ENCODE assay signal across 20 cellular contexts in the genomic region with DNA sequence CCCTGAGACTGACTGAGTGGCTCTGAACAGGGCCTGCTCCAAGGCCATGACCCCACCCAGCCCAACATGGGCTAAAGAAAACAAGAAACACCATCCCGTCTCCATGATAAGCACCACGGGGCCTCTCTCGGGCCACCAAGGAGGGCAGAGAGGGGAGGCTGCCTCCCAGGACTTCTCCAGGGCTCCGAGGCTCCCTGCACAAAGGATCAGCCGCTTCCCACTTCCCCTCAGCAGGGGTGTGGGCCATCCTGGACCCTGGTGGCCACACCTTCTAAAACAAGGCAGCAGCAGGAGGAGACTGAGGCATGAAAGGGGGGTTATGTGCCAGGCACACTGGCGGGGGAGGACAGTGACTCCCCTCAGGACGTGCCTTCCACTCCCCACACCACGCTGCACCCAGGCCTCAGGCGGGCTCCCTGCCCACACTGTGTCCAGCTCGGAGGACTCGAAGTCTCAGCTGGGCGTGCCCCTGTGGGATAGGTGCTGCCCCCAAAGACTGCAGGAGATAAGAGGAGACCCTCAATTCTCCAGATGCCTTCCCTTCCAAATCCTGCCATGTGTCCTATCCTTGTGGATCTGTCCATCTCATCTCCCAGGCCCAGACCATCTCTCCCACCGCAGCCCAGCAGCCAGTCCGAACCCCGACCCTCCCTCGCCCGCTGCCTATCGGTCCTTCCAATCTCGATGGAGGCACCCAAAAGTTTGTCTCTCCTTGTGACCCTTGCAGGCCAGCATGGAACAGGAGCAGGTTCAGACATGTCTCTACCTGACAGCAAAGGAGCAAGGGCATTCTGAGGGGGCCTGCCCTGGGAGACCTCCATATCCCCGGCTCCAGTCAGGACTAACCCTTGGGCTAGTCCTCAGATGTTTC. TPM values are rescaled to one million over a fixed set of nuclear protein-coding genes. Genes with fewer than 3 reads are reported as not detected.
A peak's percentile ranks its signal among the peaks of the same experiment; 100 is the strongest.
DNase-seq lines count a peak whose midpoint lies in the region; ATAC-seq and TF ChIP-seq lines count a peak whose summit lies in the region.
"Had no signal": no experiment of that assay in that cellular context is flagged by ENCODE, and none has a peak within 500 bp of the region (broad histone marks: within the 10 kb centered on the region; RNA-seq: fewer than 3 reads in every experiment).

No MANE protein-coding gene starts in this region.

- DNase-seq in T-helper 1 cell, result no peak
- no peak for DNase-seq in trophoblast cell
- DNase-seq in activated gamma-delta T cell (lab: John Stamatoyannopoulos, UW), result no peak
- DNase-seq in HuH-7 (ENCODE audit: low spot score), result no peak
- DNase-seq: activated gamma-delta T cell treated with Interleukin-2 at 50 U/mL for 16 hours; cerebellar nuclear complex; GDM1; IMR-90; left cardiac atrium; NCI-H1105 treated with DMSO at 0.1 percent for 48 hours; retina; stimulated activated CD4-positive, alpha-beta T cell treated with anti-CD3 and anti-CD28 coated beads, Interleukin-2, amount 100 ng/mL, for 24 hours had no signal

- no peak overlapping the region for H4K91ac ChIP-seq in trophoblast cell (ENCODE audit: low read depth, low read length)

- no peak overlapping the region for H2BK12ac ChIP-seq in trophoblast cell (ENCODE audit: low read length)

- no peak overlapping the region for H3K23ac ChIP-seq in trophoblast cell (ENCODE audit: low read length)

- no peak overlapping the region for H3K4me3 ChIP-seq in KMS-11 (IDR thresholded peaks at IDR 0.05; ENCODE audit: insufficient read depth, low read depth, low read length)
- H3K4me3 ChIP-seq in trophoblast cell (ENCODE audit: low read depth, low read length), result no peak overlapping the region
- H3K4me3 ChIP-seq: heart right ventricle, SK-N-MC had no signal

- H3K36me3 ChIP-seq in KMS-11 (ENCODE audit: insufficient read depth) (no peaks in the 10 kb centered on the region), trophoblast cell (ENCODE audit: control insufficient read depth in 1 of 2, insufficient read depth in 2 of 2, low read length in 2 of 2) (no peaks in the 10 kb centered on the region)
- H3K36me3 ChIP-seq: heart right ventricle had no signal

- H2AFZ ChIP-seq in KMS-11 (ENCODE audit: low read depth) (no peak overlapping the region), trophoblast cell (ENCODE audit: insufficient read depth, low read length, poor library complexity) (no peak overlapping the region)

- no peaks in the 10 kb centered on the region for H4K20me1 ChIP-seq in KMS-11 (ENCODE audit: insufficient read depth)

- H3K4me1 ChIP-seq in KMS-11 (ENCODE audit: low read depth, poor library complexity, severe bottlenecking) (peaks cover 53% of the 10 kb centered on the region), trophoblast cell (ENCODE audit: control insufficient read depth in 1 of 2, insufficient read depth in 2 of 2, low read length in 2 of 2) (peaks cover 0 to 10% of the 10 kb centered on the region in 2 experiments)

- no peak for ATAC-seq in HG03196 (IDR thresholded peaks at IDR 0.05; ENCODE audit: unreplicated experiment)
- ATAC-seq: esophagus mucosa had no signal

- no peak overlapping the region for H2BK120ac ChIP-seq in trophoblast cell (ENCODE audit: insufficient read depth, low read length, poor library complexity)

- H3K18ac ChIP-seq in trophoblast cell (ENCODE audit: low read length), result peak overlapping the region; percentile 26

- no CpG with 5 or more reads among the region's 20 CpGs for WGBS in trophoblast cell (ENCODE audit: extremely low coverage, insufficient coverage, insufficient read length)

- H3K4me2 ChIP-seq in KMS-11 (no peak overlapping the region), trophoblast cell (ENCODE audit: low read length) (no peak overlapping the region)

- no peak overlapping the region for H3K4ac ChIP-seq in trophoblast cell (ENCODE audit: low read depth, low read length)

- peaks cover 1% of the 10 kb centered on the region for H3K9me3 ChIP-seq in trophoblast cell (ENCODE audit: insufficient read depth, low read depth, low read length)
- H3K9me3 ChIP-seq: heart right ventricle had no signal

- TF ChIP-seq CTCF in KMS-11 (conservative IDR thresholded peaks at IDR 0.05; ENCODE audit: low read depth, low read length), result no peak

- H3K9ac ChIP-seq in KMS-11, result no peak overlapping the region
- no peak overlapping the region for H3K9ac ChIP-seq in trophoblast cell (ENCODE audit: low read length)

- H4K12ac ChIP-seq in trophoblast cell (ENCODE audit: low read depth, low read length), result no peak overlapping the region

- no peaks in the 10 kb centered on the region for H3K9me3 Mint-ChIP-seq in T-helper 1 cell treated with Interleukin-12 subunit alpha and Interleukin-12 subunit beta and Interleukin-4 antibody, amounts not matched to agents 30 μg/mL and 1 μg/mL, for 36 hours

- H2AK5ac ChIP-seq in trophoblast cell (ENCODE audit: low read length), result no peak overlapping the region

- no peak overlapping the region for H3K14ac ChIP-seq in trophoblast cell (ENCODE audit: low read length)

- H3K27me3 ChIP-seq in KMS-11 (ENCODE audit: insufficient read depth, low read depth) (no peaks in the 10 kb centered on the region), trophoblast cell (ENCODE audit: insufficient read depth, low read length) (no peaks in the 10 kb centered on the region)
- H3K27me3 ChIP-seq: heart right ventricle had no signal

- H3K79me2 ChIP-seq in KMS-11 (ENCODE audit: insufficient read depth, low read depth), result peaks cover 45% of the 10 kb centered on the region; the same call in 1 of the 2 replicates
- no peaks in the 10 kb centered on the region for H3K79me2 ChIP-seq in trophoblast cell (ENCODE audit: control insufficient read depth, insufficient read depth, low read length, poor library complexity)

- no peak overlapping the region for H2BK5ac ChIP-seq in trophoblast cell (ENCODE audit: low read depth, low read length, poor library complexity)

- H3K4me3 Mint-ChIP-seq in T-helper 1 cell treated with Interleukin-12 subunit alpha and Interleukin-12 subunit beta and Interleukin-4 antibody, amounts not matched to agents 30 μg/mL and 1 μg/mL, for 36 hours, result no peak overlapping the region

- H3K79me1 ChIP-seq in trophoblast cell (ENCODE audit: low read length), result no peaks in the 10 kb centered on the region

- H3K27ac ChIP-seq in KMS-11, result peak overlapping the region; percentile 15; the same call in 1 of the 2 replicates
- peak overlapping the region; percentile 85 for H3K27ac ChIP-seq in cingulate gyrus (ENCODE audit: low read depth, low read length)
- no peak overlapping the region for H3K27ac ChIP-seq in trophoblast cell (ENCODE audit: low read depth, low read length)
- H3K27ac ChIP-seq: 22Rv1, SK-N-MC had no signal

- H3K27ac Mint-ChIP-seq in T-helper 1 cell treated with Interleukin-12 subunit alpha and Interleukin-12 subunit beta and Interleukin-4 antibody, amounts not matched to agents 30 μg/mL and 1 μg/mL, for 36 hours, result peak overlapping the region; percentile 67

- H3K36me3 Mint-ChIP-seq in T-helper 1 cell treated with Interleukin-12 subunit alpha and Interleukin-12 subunit beta and Interleukin-4 antibody, amounts not matched to agents 30 μg/mL and 1 μg/mL, for 36 hours (ENCODE audit: low read depth), result peaks cover 46% of the 10 kb centered on the region

- H3K4me1 Mint-ChIP-seq in T-helper 1 cell treated with Interleukin-12 subunit alpha and Interleukin-12 subunit beta and Interleukin-4 antibody, amounts not matched to agents 30 μg/mL and 1 μg/mL, for 36 hours (ENCODE audit: low read depth), result peaks cover 73% of the 10 kb centered on the region

- H4K8ac ChIP-seq in trophoblast cell (ENCODE audit: low read depth, low read length), result no peak overlapping the region

- H3K27me3 Mint-ChIP-seq in T-helper 1 cell treated with Interleukin-12 subunit alpha and Interleukin-12 subunit beta and Interleukin-4 antibody, amounts not matched to agents 30 μg/mL and 1 μg/mL, for 36 hours (ENCODE audit: low read depth), result no peaks in the 10 kb centered on the region

RNA-seq across cellular contexts. Expression of a gene that starts 51.2 kb away (rescaled TPM):
- 6.3 and 6.5 TPM in 2 replicates for polyA plus RNA-seq in trophoblast cell (2013)
